ENCODE assay signal across 1 cellular context in the genomic region with DNA sequence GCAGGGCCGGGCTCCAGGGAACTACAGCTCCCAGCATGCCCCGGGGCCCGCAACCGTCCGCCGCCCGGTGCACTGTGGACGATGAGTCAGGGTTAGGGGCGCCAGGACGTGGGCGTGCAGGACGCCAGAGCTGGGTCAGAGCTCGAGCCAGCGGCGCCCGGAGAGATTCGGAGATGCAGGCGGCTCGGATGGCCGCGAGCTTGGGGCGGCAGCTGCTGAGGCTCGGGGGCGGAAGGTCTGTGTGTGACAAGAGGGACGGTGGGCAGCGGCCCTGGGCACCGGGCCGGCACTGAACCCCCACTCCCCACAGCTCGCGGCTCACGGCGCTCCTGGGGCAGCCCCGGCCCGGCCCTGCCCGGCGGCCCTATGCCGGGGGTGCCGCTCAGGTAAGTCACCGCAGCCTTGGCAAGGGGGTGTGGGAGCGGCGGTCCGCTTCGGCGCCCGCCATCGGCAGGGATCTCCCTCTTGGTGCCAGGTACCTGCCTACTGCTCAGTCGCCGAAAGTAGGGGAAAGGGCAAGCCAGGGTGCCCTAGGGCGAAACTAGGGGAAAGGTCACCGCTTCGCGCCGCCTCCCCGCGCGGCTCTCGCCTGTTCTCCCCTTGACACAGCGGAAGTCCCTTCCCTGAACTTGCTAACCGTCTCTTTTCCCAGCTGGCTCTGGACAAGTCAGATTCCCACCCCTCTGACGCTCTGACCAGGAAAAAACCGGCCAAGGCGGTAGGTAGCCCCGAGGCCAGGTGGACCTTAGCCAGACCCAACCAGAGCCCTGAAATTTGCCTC.
TF ChIP-seq lines count a peak whose summit lies in the region.

A gene (plus strand): TSS at position 127 of the 781 bp plus-strand sequence. CDS start 47 bp downstream, at position 174.
A gene (minus strand): TSS at position 25 of the 781 bp plus-strand sequence.

TF ChIP-seq in K562, 482 proteins besides CTCF, POLR2A, EP300 and RAD21 (continued from another document and continues in another):
- TF ChIP-seq, protein P1, sequence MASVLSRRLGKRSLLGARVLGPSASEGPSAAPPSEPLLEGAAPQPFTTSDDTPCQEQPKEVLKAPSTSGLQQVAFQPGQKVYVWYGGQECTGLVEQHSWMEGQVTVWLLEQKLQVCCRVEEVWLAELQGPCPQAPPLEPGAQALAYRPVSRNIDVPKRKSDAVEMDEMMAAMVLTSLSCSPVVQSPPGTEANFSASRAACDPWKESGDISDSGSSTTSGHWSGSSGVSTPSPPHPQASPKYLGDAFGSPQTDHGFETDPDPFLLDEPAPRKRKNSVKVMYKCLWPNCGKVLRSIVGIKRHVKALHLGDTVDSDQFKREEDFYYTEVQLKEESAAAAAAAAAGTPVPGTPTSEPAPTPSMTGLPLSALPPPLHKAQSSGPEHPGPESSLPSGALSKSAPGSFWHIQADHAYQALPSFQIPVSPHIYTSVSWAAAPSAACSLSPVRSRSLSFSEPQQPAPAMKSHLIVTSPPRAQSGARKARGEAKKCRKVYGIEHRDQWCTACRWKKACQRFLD (CRISPR knock-in tag; IDR thresholded peaks at IDR 0.05), result peak; percentile 50; the same call in 1 of the 2 replicates
- no peak for TF ChIP-seq NFIX (CRISPR knock-in tag; IDR thresholded peaks at IDR 0.05; ENCODE audit: low read depth)
- no peak for TF ChIP-seq SREBF2 (CRISPR knock-in tag; IDR thresholded peaks at IDR 0.05)
- 0 out of 2 replicates have a peak, but pooled peaks have one; percentile 30 for TF ChIP-seq CXXC5 (CRISPR knock-in tag; IDR thresholded peaks at IDR 0.05)
- TF ChIP-seq ZFX (CRISPR knock-in tag; IDR thresholded peaks at IDR 0.05), result peak; percentile 58
- TF ChIP-seq NCOR1 (IDR thresholded peaks at IDR 0.05), result peak; percentile 38
- TF ChIP-seq, protein P2, sequence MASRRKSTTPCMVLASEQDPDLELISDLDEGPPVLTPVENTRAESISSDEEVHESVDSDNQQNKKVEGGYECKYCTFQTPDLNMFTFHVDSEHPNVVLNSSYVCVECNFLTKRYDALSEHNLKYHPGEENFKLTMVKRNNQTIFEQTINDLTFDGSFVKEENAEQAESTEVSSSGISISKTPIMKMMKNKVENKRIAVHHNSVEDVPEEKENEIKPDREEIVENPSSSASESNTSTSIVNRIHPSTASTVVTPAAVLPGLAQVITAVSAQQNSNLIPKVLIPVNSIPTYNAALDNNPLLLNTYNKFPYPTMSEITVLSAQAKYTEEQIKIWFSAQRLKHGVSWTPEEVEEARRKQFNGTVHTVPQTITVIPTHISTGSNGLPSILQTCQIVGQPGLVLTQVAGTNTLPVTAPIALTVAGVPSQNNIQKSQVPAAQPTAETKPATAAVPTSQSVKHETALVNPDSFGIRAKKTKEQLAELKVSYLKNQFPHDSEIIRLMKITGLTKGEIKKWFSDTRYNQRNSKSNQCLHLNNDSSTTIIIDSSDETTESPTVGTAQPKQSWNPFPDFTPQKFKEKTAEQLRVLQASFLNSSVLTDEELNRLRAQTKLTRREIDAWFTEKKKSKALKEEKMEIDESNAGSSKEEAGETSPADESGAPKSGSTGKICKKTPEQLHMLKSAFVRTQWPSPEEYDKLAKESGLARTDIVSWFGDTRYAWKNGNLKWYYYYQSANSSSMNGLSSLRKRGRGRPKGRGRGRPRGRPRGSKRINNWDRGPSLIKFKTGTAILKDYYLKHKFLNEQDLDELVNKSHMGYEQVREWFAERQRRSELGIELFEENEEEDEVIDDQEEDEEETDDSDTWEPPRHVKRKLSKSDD (conservative IDR thresholded peaks at IDR 0.05; ENCODE audit: low read length), result no peak
- peak; percentile 50 for TF ChIP-seq SAP30 (IDR thresholded peaks at IDR 0.05; ENCODE audit: borderline replicate concordance, insufficient read depth, low read depth, low read length, poor library complexity, severe bottlenecking)
- TF ChIP-seq RBM34 (IDR thresholded peaks at IDR 0.05; ENCODE audit: borderline replicate concordance, insufficient read depth, low read length), result no peak
- no peak for TF ChIP-seq ZNF764 (CRISPR knock-in tag; IDR thresholded peaks at IDR 0.05; ENCODE audit: low read depth)
- TF ChIP-seq, protein P3, sequence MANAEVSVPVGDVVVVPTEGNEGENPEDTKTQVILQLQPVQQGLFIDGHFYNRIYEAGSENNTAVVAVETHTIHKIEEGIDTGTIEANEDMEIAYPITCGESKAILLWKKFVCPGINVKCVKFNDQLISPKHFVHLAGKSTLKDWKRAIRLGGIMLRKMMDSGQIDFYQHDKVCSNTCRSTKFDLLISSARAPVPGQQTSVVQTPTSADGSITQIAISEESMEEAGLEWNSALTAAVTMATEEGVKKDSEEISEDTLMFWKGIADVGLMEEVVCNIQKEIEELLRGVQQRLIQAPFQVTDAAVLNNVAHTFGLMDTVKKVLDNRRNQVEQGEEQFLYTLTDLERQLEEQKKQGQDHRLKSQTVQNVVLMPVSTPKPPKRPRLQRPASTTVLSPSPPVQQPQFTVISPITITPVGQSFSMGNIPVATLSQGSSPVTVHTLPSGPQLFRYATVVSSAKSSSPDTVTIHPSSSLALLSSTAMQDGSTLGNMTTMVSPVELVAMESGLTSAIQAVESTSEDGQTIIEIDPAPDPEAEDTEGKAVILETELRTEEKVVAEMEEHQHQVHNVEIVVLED (CRISPR knock-in tag; IDR thresholded peaks at IDR 0.05), result peak; percentile 69
- TF ChIP-seq, protein P4, sequence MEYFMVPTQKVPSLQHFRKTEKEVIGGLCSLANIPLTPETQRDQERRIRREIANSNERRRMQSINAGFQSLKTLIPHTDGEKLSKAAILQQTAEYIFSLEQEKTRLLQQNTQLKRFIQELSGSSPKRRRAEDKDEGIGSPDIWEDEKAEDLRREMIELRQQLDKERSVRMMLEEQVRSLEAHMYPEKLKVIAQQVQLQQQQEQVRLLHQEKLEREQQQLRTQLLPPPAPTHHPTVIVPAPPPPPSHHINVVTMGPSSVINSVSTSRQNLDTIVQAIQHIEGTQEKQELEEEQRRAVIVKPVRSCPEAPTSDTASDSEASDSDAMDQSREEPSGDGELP (CRISPR knock-in tag; IDR thresholded peaks at IDR 0.05; ENCODE audit: borderline replicate concordance), result peak; percentile 58
- TF ChIP-seq ZNF699 (CRISPR knock-in tag; IDR thresholded peaks at IDR 0.05; ENCODE audit: insufficient replicate concordance), result no peak
- TF ChIP-seq, protein P5, sequence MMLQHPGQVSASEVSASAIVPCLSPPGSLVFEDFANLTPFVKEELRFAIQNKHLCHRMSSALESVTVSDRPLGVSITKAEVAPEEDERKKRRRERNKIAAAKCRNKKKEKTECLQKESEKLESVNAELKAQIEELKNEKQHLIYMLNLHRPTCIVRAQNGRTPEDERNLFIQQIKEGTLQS (IDR thresholded peaks at IDR 0.05), result peak; percentile 51
- TF ChIP-seq, protein P5 (CRISPR knock-in tag; conservative IDR thresholded peaks at IDR 0.05), result no peak
- TF ChIP-seq JUND (IDR thresholded peaks at IDR 0.05; ENCODE audit: borderline replicate concordance, low read depth, low read length), result peak; percentile 91
- TF ChIP-seq JUND (tag; IDR thresholded peaks at IDR 0.05; ENCODE audit: borderline replicate concordance, low read depth, low read length), result peak; percentile 69; the same call in 1 of the 3 replicates
- peak; percentile 27; the same call in 1 of the 2 replicates for TF ChIP-seq SPI1 (IDR thresholded peaks at IDR 0.05; ENCODE audit: borderline replicate concordance, low read depth, low read length)
- peak in 1 of 2 experiments; percentile 65; a peak in 2 of 4 replicates for TF ChIP-seq SIN3A (IDR thresholded peaks at IDR 0.05; ENCODE audit: borderline replicate concordance in 2 of 2, control insufficient read depth in 1 of 2, low read depth in 2 of 2, low read length in 2 of 2)
- TF ChIP-seq, protein P6, sequence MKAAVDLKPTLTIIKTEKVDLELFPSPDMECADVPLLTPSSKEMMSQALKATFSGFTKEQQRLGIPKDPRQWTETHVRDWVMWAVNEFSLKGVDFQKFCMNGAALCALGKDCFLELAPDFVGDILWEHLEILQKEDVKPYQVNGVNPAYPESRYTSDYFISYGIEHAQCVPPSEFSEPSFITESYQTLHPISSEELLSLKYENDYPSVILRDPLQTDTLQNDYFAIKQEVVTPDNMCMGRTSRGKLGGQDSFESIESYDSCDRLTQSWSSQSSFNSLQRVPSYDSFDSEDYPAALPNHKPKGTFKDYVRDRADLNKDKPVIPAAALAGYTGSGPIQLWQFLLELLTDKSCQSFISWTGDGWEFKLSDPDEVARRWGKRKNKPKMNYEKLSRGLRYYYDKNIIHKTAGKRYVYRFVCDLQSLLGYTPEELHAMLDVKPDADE (conservative IDR thresholded peaks at IDR 0.05; ENCODE audit: control insufficient read depth, low read depth, low read length), result peak; percentile 95
- TF ChIP-seq NR2F6 (CRISPR knock-in tag; IDR thresholded peaks at IDR 0.05), result 0 out of 2 replicates have a peak, but pooled peaks have one; percentile 71
- TF ChIP-seq YY1 (IDR thresholded peaks at IDR 0.05; ENCODE audit: borderline replicate concordance in 1 of 3, control insufficient read depth in 1 of 3, extremely low read depth in 1 of 3, insufficient read depth in 3 of 3, insufficient read length in 1 of 3, insufficient replicate concordance in 2 of 3, low read depth in 1 of 3, low read length in 2 of 3), result peak in 2 of 3 experiments; percentile 44 to 67
- TF ChIP-seq, protein P7, sequence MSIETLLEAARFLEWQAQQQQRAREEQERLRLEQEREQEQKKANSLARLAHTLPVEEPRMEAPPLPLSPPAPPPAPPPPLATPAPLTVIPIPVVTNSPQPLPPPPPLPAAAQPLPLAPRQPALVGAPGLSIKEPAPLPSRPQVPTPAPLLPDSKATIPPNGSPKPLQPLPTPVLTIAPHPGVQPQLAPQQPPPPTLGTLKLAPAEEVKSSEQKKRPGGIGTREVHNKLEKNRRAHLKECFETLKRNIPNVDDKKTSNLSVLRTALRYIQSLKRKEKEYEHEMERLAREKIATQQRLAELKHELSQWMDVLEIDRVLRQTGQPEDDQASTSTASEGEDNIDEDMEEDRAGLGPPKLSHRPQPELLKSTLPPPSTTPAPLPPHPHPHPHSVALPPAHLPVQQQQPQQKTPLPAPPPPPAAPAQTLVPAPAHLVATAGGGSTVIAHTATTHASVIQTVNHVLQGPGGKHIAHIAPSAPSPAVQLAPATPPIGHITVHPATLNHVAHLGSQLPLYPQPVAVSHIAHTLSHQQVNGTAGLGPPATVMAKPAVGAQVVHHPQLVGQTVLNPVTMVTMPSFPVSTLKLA (conservative IDR thresholded peaks at IDR 0.05), result peak; percentile 39 to 51; a peak in 3 of 4 replicates
- TF ChIP-seq KDM5B (IDR thresholded peaks at IDR 0.05; ENCODE audit: insufficient replicate concordance, low read depth, low read length), result peak; percentile 58
- TF ChIP-seq NFXL1 (CRISPR knock-in tag; IDR thresholded peaks at IDR 0.05), result peak; percentile 63; the same call in 1 of the 2 replicates
- TF ChIP-seq U2AF1 (optimal IDR thresholded peaks at IDR 0.05; ENCODE audit: low read depth, low read length), result peak; percentile 25
- TF ChIP-seq, protein P8, sequence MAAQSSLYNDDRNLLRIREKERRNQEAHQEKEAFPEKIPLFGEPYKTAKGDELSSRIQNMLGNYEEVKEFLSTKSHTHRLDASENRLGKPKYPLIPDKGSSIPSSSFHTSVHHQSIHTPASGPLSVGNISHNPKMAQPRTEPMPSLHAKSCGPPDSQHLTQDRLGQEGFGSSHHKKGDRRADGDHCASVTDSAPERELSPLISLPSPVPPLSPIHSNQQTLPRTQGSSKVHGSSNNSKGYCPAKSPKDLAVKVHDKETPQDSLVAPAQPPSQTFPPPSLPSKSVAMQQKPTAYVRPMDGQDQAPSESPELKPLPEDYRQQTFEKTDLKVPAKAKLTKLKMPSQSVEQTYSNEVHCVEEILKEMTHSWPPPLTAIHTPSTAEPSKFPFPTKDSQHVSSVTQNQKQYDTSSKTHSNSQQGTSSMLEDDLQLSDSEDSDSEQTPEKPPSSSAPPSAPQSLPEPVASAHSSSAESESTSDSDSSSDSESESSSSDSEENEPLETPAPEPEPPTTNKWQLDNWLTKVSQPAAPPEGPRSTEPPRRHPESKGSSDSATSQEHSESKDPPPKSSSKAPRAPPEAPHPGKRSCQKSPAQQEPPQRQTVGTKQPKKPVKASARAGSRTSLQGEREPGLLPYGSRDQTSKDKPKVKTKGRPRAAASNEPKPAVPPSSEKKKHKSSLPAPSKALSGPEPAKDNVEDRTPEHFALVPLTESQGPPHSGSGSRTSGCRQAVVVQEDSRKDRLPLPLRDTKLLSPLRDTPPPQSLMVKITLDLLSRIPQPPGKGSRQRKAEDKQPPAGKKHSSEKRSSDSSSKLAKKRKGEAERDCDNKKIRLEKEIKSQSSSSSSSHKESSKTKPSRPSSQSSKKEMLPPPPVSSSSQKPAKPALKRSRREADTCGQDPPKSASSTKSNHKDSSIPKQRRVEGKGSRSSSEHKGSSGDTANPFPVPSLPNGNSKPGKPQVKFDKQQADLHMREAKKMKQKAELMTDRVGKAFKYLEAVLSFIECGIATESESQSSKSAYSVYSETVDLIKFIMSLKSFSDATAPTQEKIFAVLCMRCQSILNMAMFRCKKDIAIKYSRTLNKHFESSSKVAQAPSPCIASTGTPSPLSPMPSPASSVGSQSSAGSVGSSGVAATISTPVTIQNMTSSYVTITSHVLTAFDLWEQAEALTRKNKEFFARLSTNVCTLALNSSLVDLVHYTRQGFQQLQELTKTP (IDR thresholded peaks at IDR 0.05; ENCODE audit: low read depth in 1 of 2, partially characterized antibody in 2 of 2), result peak in 1 of 2 experiments; percentile 94
- peak; percentile 58 for TF ChIP-seq ZNF766 (CRISPR knock-in tag; conservative IDR thresholded peaks at IDR 0.05)
- no peak for TF ChIP-seq KLF6 (CRISPR knock-in tag; IDR thresholded peaks at IDR 0.05; ENCODE audit: borderline replicate concordance)
- TF ChIP-seq RBBP5 (IDR thresholded peaks at IDR 0.05; ENCODE audit: borderline replicate concordance, insufficient read depth, low read length, poor library complexity, severe bottlenecking), result peak; percentile 54
- TF ChIP-seq TAF15 (IDR thresholded peaks at IDR 0.05; ENCODE audit: low read depth, low read length), result no peak
- TF ChIP-seq EGR1 (conservative IDR thresholded peaks at IDR 0.05), result peak; percentile 92
- TF ChIP-seq GABPA (tag; conservative IDR thresholded peaks at IDR 0.05; ENCODE audit: low read depth), result peak; percentile 16; the same call in 1 of the 2 replicates
- no peak for TF ChIP-seq SRSF1 (IDR thresholded peaks at IDR 0.05; ENCODE audit: low read depth, low read length)
- peak; percentile 93 for TF ChIP-seq HCFC1 (IDR thresholded peaks at IDR 0.05; ENCODE audit: low read depth, low read length)
- peak; percentile 47; the same call in 1 of the 2 replicates for TF ChIP-seq ELF2 (CRISPR knock-in tag; IDR thresholded peaks at IDR 0.05)
- 0 out of 2 replicates have a peak, but pooled peaks have one; percentile 28 for TF ChIP-seq ZNF830 (CRISPR knock-in tag; IDR thresholded peaks at IDR 0.05)
- no peak for TF ChIP-seq ARHGAP35 (IDR thresholded peaks at IDR 0.05; ENCODE audit: partially characterized antibody)
- TF ChIP-seq CREB1 (IDR thresholded peaks at IDR 0.05), result 0 out of 2 replicates have a peak, but pooled peaks have one; percentile 33
- TF ChIP-seq CREB1 (CRISPR knock-in tag; IDR thresholded peaks at IDR 0.05), result peak; percentile 47; the same call in 1 of the 2 replicates
- peak; percentile 59 for TF ChIP-seq C11orf30 (IDR thresholded peaks at IDR 0.05; ENCODE audit: low read depth)
- TF ChIP-seq, protein P9, sequence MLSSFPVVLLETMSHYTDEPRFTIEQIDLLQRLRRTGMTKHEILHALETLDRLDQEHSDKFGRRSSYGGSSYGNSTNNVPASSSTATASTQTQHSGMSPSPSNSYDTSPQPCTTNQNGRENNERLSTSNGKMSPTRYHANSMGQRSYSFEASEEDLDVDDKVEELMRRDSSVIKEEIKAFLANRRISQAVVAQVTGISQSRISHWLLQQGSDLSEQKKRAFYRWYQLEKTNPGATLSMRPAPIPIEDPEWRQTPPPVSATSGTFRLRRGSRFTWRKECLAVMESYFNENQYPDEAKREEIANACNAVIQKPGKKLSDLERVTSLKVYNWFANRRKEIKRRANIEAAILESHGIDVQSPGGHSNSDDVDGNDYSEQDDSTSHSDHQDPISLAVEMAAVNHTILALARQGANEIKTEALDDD (IDR thresholded peaks at IDR 0.05), result no peak
